In the genomic region with DNA sequence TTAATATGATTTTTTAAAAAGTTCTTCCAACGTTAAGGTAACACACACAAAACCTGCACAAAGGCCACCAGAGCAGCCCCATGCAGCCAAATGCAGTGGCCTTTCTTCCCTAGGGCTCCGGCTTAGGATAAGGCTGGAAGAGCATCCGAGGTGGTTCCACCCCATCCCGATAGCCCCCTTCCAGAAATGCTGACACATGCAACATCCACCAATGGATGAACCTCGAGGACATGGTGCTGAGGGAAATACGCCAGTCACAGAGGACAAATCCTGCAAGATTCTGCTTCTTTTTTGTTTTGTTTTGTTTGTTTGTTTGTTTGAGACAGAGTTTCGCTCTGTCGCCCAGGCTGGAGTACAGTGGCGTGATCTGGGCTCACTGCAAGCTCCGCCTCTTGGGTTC, we compare ENCODE assay signal across 8 cellular contexts.
"Had no signal": no experiment of that assay in that cellular context is flagged by ENCODE, and none has a peak within 500 bp of the region (broad histone marks: within the 10 kb centered on the region; RNA-seq: fewer than 3 reads in every experiment).

No MANE protein-coding gene starts in this region.

- H3K4me3 ChIP-seq: GM23248, HAP-1 had no signal

- DNase-seq: GM23248, GOT3, H7, HFFc6, KG1 had no signal

- H3K36me3 ChIP-seq: HAP-1 had no signal

- H2AFZ ChIP-seq: GM23248 had no signal

- H3K9ac ChIP-seq: GM23248 had no signal

- H3K9me3 ChIP-seq: HAP-1 had no signal

- H3K27ac ChIP-seq: GM23248, HL-60 had no signal

- H3K4me1 ChIP-seq: HAP-1 had no signal

- ATAC-seq: HCT116 had no signal
